ENCODE assay signal across 21 cellular contexts in genomic region chr2:192307530-192307929, GRCh38.
"Had no signal": no experiment of that assay in that cellular context is flagged by ENCODE, and none has a peak within 500 bp of the region (broad histone marks: within the 10 kb centered on the region; RNA-seq: fewer than 3 reads in every experiment).

No MANE protein-coding gene starts in this region.

- ATAC-seq: activated T-cell treated with anti-CD3 and anti-CD28 coated beads, Interleukin-2, amount 50 U/mL, for 4 hours; body of pancreas; gastroesophageal sphincter; mucosa of descending colon; naive thymus-derived CD4-positive, alpha-beta T cell; T-helper 17 cell; WTC11 had no signal

- H3K27me3 ChIP-seq: adrenal gland, body of pancreas, gastroesophageal sphincter, hepatocyte, right atrium auricular region, suprapubic skin had no signal

- DNase-seq: activated CD4-positive, alpha-beta memory T cell treated with anti-CD3 and anti-CD28 coated beads, Interleukin-2, amount 10 ng/mL, durations not matched to agents 7 days and 5 days; activated CD4-positive, alpha-beta T cell treated with anti-CD3 and anti-CD28 coated beads for 4 hours; activated effector memory CD4-positive, alpha-beta T cell treated with Interleukin-2 at 50 U/mL for 16 hours; activated T-cell treated with anti-CD3 and anti-CD28 coated beads, Interleukin-2, amount 50 U/mL, for 4 hours; adrenal gland; body of pancreas; effector CD8-positive, alpha-beta T cell; left ventricle myocardium inferior; mucosa of descending colon; naive thymus-derived CD4-positive, alpha-beta T cell; posterior cingulate gyrus; stimulated activated CD4-positive, alpha-beta T cell treated with anti-CD3 and anti-CD28 coated beads, Interleukin-4, amount 100 ng/mL, for 4 hours; stimulated activated CD8-positive, alpha-beta memory T cell treated with anti-CD3 and anti-CD28 coated beads, Interleukin-4, amount 100 ng/mL, for 48 hours; stimulated activated naive CD4-positive, alpha-beta T cell treated with Interleukin-2 at 50 U/mL for 16 hours; T-helper 17 cell had no signal

- H3K27ac ChIP-seq: adrenal gland, body of pancreas, gastroesophageal sphincter, hepatocyte, left ventricle myocardium inferior, right atrium auricular region, suprapubic skin had no signal

- H3K4me1 ChIP-seq: adrenal gland, body of pancreas, gastroesophageal sphincter, left ventricle myocardium inferior, right atrium auricular region, suprapubic skin had no signal

- H3K4me3 ChIP-seq: adrenal gland, body of pancreas, gastroesophageal sphincter, hepatocyte, left ventricle myocardium inferior, mucosa of descending colon, right atrium auricular region, smooth muscle cell, suprapubic skin had no signal
